ENCODE assay signal across 1 cellular context in the genomic region with DNA sequence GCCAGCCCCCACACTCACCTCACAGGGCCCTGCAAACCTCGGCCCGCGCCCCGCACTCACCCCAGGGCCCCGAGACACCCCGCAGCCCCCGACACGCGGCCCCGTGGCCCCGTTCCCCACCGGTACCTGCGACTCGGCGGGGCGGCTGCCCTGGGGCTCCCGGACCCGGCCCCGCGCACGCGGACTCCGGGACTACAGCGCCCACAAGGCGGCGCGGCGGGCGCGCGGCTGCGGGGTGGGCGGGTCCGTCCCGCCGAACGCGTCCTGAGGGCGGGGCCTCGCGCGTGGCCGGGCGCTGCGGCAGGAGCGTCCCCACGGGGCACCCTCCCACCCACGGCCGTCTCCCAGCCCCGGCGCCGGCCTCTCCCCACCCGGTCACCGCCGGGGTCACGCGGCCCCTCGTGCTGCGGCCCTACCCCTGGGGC.
A peak's percentile ranks its signal among the peaks of the same experiment; 100 is the strongest.
TF ChIP-seq lines count a peak whose summit lies in the region.

Gene SLC19A1 (minus strand): TSS at position 199 of the 425 bp plus-strand sequence. CDS start 4,481 bp downstream, outside the sequence.

TF ChIP-seq in K562, 482 proteins besides CTCF, POLR2A, EP300 and RAD21 (continued from another document):
- TF ChIP-seq ZBTB34 (CRISPR knock-in tag; IDR thresholded peaks at IDR 0.05) (no peak), ZNF175 (CRISPR knock-in tag; IDR thresholded peaks at IDR 0.05; ENCODE audit: low read depth) (no peak), ZNF512 (tag; IDR thresholded peaks at IDR 0.05) (no peak), FUS (optimal IDR thresholded peaks at IDR 0.05; ENCODE audit: low read depth, low read length) (no peak), EGR1 (conservative IDR thresholded peaks at IDR 0.05) (no peak), TSC22D4 (tag; IDR thresholded peaks at IDR 0.05) (no peak), FOXP1 (CRISPR knock-in tag; IDR thresholded peaks at IDR 0.05) (no peak), HIVEP1 (CRISPR knock-in tag; IDR thresholded peaks at IDR 0.05) (no peak), POLR2AphosphoS2 (IDR thresholded peaks at IDR 0.05; ENCODE audit: low read length) (no peak), KLF13 (tag; IDR thresholded peaks at IDR 0.05; ENCODE audit: borderline replicate concordance, low read depth) (no peak), RBM15 (IDR thresholded peaks at IDR 0.05; ENCODE audit: insufficient read depth, low read length) (no peak), HEY1 (CRISPR knock-in tag; IDR thresholded peaks at IDR 0.05; ENCODE audit: borderline replicate concordance) (no peak), IRF9 (tag; IDR thresholded peaks at IDR 0.05) (no peak), CEBPG (CRISPR knock-in tag; IDR thresholded peaks at IDR 0.05) (no peak), CEBPG (tag; conservative IDR thresholded peaks at IDR 0.05 in 1 of 2, IDR thresholded peaks at IDR 0.05 in 1 of 2) (no peak), COPS2 (conservative IDR thresholded peaks at IDR 0.05) (no peak), MTF1 (CRISPR knock-in tag; IDR thresholded peaks at IDR 0.05; ENCODE audit: borderline replicate concordance) (no peak), CXXC5 (CRISPR knock-in tag; IDR thresholded peaks at IDR 0.05) (peak; percentile 94), TCF3 (CRISPR knock-in tag; IDR thresholded peaks at IDR 0.05) (no peak), SIN3B (IDR thresholded peaks at IDR 0.05; ENCODE audit: low read depth) (0 out of 2 replicates have a peak, but pooled peaks have one; percentile 31), ZNF280A (IDR thresholded peaks at IDR 0.05; ENCODE audit: low read depth, partially characterized antibody) (no peak), FOXO4 (CRISPR knock-in tag; IDR thresholded peaks at IDR 0.05) (no peak), ZNF239 (CRISPR knock-in tag; IDR thresholded peaks at IDR 0.05) (no peak), TBL1XR1 (IDR thresholded peaks at IDR 0.05; ENCODE audit: low read length in 2 of 2) (no peak), THRA (IDR thresholded peaks at IDR 0.05) (no peak), CBX3 (IDR thresholded peaks at IDR 0.05; ENCODE audit: borderline replicate concordance in 1 of 2, low read length in 2 of 2) (no peak), EHMT2 (IDR thresholded peaks at IDR 0.05) (no peak), NR3C1 (CRISPR knock-in tag; IDR thresholded peaks at IDR 0.05) (peak; percentile 39; the same call in 1 of the 2 replicates)
- TF ChIP-seq, protein P1, sequence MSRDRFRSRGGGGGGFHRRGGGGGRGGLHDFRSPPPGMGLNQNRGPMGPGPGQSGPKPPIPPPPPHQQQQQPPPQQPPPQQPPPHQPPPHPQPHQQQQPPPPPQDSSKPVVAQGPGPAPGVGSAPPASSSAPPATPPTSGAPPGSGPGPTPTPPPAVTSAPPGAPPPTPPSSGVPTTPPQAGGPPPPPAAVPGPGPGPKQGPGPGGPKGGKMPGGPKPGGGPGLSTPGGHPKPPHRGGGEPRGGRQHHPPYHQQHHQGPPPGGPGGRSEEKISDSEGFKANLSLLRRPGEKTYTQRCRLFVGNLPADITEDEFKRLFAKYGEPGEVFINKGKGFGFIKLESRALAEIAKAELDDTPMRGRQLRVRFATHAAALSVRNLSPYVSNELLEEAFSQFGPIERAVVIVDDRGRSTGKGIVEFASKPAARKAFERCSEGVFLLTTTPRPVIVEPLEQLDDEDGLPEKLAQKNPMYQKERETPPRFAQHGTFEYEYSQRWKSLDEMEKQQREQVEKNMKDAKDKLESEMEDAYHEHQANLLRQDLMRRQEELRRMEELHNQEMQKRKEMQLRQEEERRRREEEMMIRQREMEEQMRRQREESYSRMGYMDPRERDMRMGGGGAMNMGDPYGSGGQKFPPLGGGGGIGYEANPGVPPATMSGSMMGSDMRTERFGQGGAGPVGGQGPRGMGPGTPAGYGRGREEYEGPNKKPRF (IDR thresholded peaks at IDR 0.05; ENCODE audit: low read depth, low read length): no peak
- TF ChIP-seq, protein P2, sequence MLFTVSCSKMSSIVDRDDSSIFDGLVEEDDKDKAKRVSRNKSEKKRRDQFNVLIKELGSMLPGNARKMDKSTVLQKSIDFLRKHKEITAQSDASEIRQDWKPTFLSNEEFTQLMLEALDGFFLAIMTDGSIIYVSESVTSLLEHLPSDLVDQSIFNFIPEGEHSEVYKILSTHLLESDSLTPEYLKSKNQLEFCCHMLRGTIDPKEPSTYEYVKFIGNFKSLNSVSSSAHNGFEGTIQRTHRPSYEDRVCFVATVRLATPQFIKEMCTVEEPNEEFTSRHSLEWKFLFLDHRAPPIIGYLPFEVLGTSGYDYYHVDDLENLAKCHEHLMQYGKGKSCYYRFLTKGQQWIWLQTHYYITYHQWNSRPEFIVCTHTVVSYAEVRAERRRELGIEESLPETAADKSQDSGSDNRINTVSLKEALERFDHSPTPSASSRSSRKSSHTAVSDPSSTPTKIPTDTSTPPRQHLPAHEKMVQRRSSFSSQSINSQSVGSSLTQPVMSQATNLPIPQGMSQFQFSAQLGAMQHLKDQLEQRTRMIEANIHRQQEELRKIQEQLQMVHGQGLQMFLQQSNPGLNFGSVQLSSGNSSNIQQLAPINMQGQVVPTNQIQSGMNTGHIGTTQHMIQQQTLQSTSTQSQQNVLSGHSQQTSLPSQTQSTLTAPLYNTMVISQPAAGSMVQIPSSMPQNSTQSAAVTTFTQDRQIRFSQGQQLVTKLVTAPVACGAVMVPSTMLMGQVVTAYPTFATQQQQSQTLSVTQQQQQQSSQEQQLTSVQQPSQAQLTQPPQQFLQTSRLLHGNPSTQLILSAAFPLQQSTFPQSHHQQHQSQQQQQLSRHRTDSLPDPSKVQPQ (CRISPR knock-in tag; IDR thresholded peaks at IDR 0.05; ENCODE audit: borderline replicate concordance): no peak
- TF ChIP-seq, protein P3, sequence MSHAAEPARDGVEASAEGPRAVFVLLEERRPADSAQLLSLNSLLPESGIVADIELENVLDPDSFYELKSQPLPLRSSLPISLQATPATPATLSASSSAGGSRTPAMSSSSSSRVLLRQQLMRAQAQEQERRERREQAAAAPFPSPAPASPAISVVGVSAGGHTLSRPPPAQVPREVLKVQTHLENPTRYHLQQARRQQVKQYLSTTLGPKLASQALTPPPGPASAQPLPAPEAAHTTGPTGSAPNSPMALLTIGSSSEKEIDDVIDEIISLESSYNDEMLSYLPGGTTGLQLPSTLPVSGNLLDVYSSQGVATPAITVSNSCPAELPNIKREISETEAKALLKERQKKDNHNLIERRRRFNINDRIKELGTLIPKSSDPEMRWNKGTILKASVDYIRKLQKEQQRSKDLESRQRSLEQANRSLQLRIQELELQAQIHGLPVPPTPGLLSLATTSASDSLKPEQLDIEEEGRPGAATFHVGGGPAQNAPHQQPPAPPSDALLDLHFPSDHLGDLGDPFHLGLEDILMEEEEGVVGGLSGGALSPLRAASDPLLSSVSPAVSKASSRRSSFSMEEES (CRISPR knock-in tag; IDR thresholded peaks at IDR 0.05): no peak
- TF ChIP-seq, protein P4, sequence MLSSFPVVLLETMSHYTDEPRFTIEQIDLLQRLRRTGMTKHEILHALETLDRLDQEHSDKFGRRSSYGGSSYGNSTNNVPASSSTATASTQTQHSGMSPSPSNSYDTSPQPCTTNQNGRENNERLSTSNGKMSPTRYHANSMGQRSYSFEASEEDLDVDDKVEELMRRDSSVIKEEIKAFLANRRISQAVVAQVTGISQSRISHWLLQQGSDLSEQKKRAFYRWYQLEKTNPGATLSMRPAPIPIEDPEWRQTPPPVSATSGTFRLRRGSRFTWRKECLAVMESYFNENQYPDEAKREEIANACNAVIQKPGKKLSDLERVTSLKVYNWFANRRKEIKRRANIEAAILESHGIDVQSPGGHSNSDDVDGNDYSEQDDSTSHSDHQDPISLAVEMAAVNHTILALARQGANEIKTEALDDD (IDR thresholded peaks at IDR 0.05): no peak
- TF ChIP-seq, protein P5, sequence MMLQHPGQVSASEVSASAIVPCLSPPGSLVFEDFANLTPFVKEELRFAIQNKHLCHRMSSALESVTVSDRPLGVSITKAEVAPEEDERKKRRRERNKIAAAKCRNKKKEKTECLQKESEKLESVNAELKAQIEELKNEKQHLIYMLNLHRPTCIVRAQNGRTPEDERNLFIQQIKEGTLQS (IDR thresholded peaks at IDR 0.05): no peak
- TF ChIP-seq, protein P5 (CRISPR knock-in tag; conservative IDR thresholded peaks at IDR 0.05): no peak
TF ChIP-seq in K562: peak in this region for 35.
